In genomic region chr2:137888845-137889244, GRCh38 we compare ENCODE assay signal across 8 cellular contexts.
DNase-seq lines count a peak whose midpoint lies in the region; ATAC-seq and TF ChIP-seq lines count a peak whose summit lies in the region.

No MANE protein-coding gene starts in this region.

- intact Hi-C loops in mammary epithelial cell (cut with micrococcal nuclease) = no loop called here

- dilution Hi-C loops in mammary epithelial cell (cut with HindIII; ENCODE audit: low sequenced_read_pairs) = no loop called here

- peaks cover 22% of the 10 kb centered on the region for H3K27me3 Mint-ChIP-seq in nephron (ENCODE audit: low read depth)
- H3K27me3 Mint-ChIP-seq in stimulated activated memory B cell treated with anti-CD40 and anti-IgM and Interleukin-4, amounts not matched to agents 10 μg/mL and 1 μg/mL and 100 μg/mL, for 72 hours = peaks cover 6% of the 10 kb centered on the region

- peaks cover 22% of the 10 kb centered on the region for H3K4me1 Mint-ChIP-seq in nephron
- H3K4me1 Mint-ChIP-seq in stimulated activated memory B cell treated with anti-CD40 and anti-IgM and Interleukin-4, amounts not matched to agents 10 μg/mL and 1 μg/mL and 100 μg/mL, for 72 hours = no peaks in the 10 kb centered on the region

- BruUV-seq in mammary epithelial cell (replicated peaks; lab: Mats Ljungman, UMichigan) = no TSS peak

- no peaks in the 10 kb centered on the region for H3K36me3 Mint-ChIP-seq in nephron (ENCODE audit: low read depth)
- no peaks in the 10 kb centered on the region for H3K36me3 Mint-ChIP-seq in stimulated activated memory B cell treated with anti-CD40 and anti-IgM and Interleukin-4, amounts not matched to agents 10 μg/mL and 1 μg/mL and 100 μg/mL, for 72 hours

- no peaks in the 10 kb centered on the region for H3K9me3 ChIP-seq in mammary epithelial cell (replicated peaks; ENCODE audit: insufficient read depth, low read length)

- CTCF ChIA-PET in mammary epithelial cell (lab: Charles Lee; ENCODE audit: low non-redundant PET) = interaction anchor here (1.2 kb wide), 1 partner anchor 23 kb away, joined by 3 read pairs; no protein-coding TSS in a partner anchor

- H3K36me3 ChIP-seq in mammary epithelial cell (ENCODE audit: insufficient read depth, low read length) = no peaks in the 10 kb centered on the region

- no peaks in the 10 kb centered on the region for H3K9me3 Mint-ChIP-seq in nephron
- H3K9me3 Mint-ChIP-seq in stimulated activated memory B cell treated with anti-CD40 and anti-IgM and Interleukin-4, amounts not matched to agents 10 μg/mL and 1 μg/mL and 100 μg/mL, for 72 hours = no peaks in the 10 kb centered on the region

- TF ChIP-seq CTCF in mammary epithelial cell (conservative IDR thresholded peaks at IDR 0.05 in 1 of 2, IDR thresholded peaks at IDR 0.05 in 1 of 2; ENCODE audit: extremely low read depth in 1 of 2, insufficient read depth in 1 of 2, low read depth in 1 of 2, low read length in 2 of 2) (peak; percentile 45 to 59), nephron (IDR thresholded peaks at IDR 0.05; ENCODE audit: unreplicated experiment in 3 of 3) (peak; percentile 45 to 60 (median 47))

- H3K4me2 ChIP-seq in mammary epithelial cell (ENCODE audit: insufficient read depth, low read depth, low read length) = no peak overlapping the region

- H4K20me1 ChIP-seq in mammary epithelial cell (ENCODE audit: insufficient read depth, low read length) = no peaks in the 10 kb centered on the region

- no peak overlapping the region for H3K27ac ChIP-seq in mammary epithelial cell (ENCODE audit: insufficient read depth, low read depth, low read length)

- no peak overlapping the region for H3K4me3 ChIP-seq in mammary epithelial cell (replicated peaks in 1 of 3; ENCODE audit: insufficient read depth in 1 of 3, low read depth in 2 of 3, low read length in 3 of 3)

- DNase-seq in NCI-H446 (lab: John Stamatoyannopoulos, UW) = peak; percentile 24 to 45
- DNase-seq in NCI-H446 treated with DMSO at 0.1 percent for 48 hours (lab: John Stamatoyannopoulos, UW) = no peak
- DNase-seq in NCI-H146 (lab: John Stamatoyannopoulos, UW) = peak; percentile 89
- peak; percentile 29 for DNase-seq in mammary epithelial cell

- no peak overlapping the region for H2AFZ ChIP-seq in mammary epithelial cell (ENCODE audit: low read depth, low read length)

- WGBS in mammary epithelial cell (ENCODE audit: low coverage, missing lambda C conversion rate) = 28% methylated on average over 8 of the region's 8 CpGs

- in situ Hi-C loops in mammary epithelial cell (cut with MboI; ENCODE audit: low sequenced_read_pairs in 2 of 2) = no loop called here

- ATAC-seq in HG03520 (IDR thresholded peaks at IDR 0.05; ENCODE audit: unreplicated experiment) (no peak), GM19395 (IDR thresholded peaks at IDR 0.05; ENCODE audit: unreplicated experiment) (no peak)
- ATAC-seq in stimulated activated memory B cell treated with anti-CD40 and anti-IgM and Interleukin-4, amounts not matched to agents 10 μg/mL and 1 μg/mL and 100 μg/mL, for 72 hours = no peak

- H3K4me3 Mint-ChIP-seq in nephron = no peak overlapping the region
- no peak overlapping the region for H3K4me3 Mint-ChIP-seq in stimulated activated memory B cell treated with anti-CD40 and anti-IgM and Interleukin-4, amounts not matched to agents 10 μg/mL and 1 μg/mL and 100 μg/mL, for 72 hours

- no peaks in the 10 kb centered on the region for H3K27me3 ChIP-seq in mammary epithelial cell (ENCODE audit: insufficient read depth, low read length)

- H3K9ac ChIP-seq in mammary epithelial cell (ENCODE audit: insufficient read depth, low read length) = no peak overlapping the region

- H3K4me1 ChIP-seq in mammary epithelial cell (ENCODE audit: insufficient read depth, low read length) = no peaks in the 10 kb centered on the region

- H3K79me2 ChIP-seq in mammary epithelial cell (ENCODE audit: insufficient read depth, low read length) = no peaks in the 10 kb centered on the region

- no peak overlapping the region for H3K27ac Mint-ChIP-seq in nephron
- H3K27ac Mint-ChIP-seq in stimulated activated memory B cell treated with anti-CD40 and anti-IgM and Interleukin-4, amounts not matched to agents 10 μg/mL and 1 μg/mL and 100 μg/mL, for 72 hours = no peak overlapping the region
